ENCODE assay signal across 23 cellular contexts in genomic region chrX:135535077-135535630, GRCh38. TPM values are rescaled to one million over a fixed set of nuclear protein-coding genes. Genes with fewer than 3 reads are reported as not detected.
DNase-seq lines count a peak whose midpoint lies in the region; ATAC-seq, FAIRE-seq and TF ChIP-seq lines count a peak whose summit lies in the region.
"Had no signal": no experiment of that assay in that cellular context is flagged by ENCODE, and none has a peak within 500 bp of the region (broad histone marks: within the 10 kb centered on the region; RNA-seq: fewer than 3 reads in every experiment).

No MANE protein-coding gene starts in this region.

- H2AFZ ChIP-seq in Karpas-422 (ENCODE audit: low read length), result no peak overlapping the region

- H3K27me3 Mint-ChIP-seq in activated T-cell treated with anti-CD3 and anti-CD28 coated beads, Interleukin-2, amount 50 U/mL, for 72 hours (ENCODE audit: low read depth), result peaks cover 12% of the 10 kb centered on the region
- no peaks in the 10 kb centered on the region for H3K27me3 Mint-ChIP-seq in activated T-cell treated with anti-CD3 and anti-CD28 coated beads, Interleukin-2, amount 50 U/mL, for 4 hours (ENCODE audit: low read depth)
- H3K27me3 Mint-ChIP-seq in activated CD4-positive, alpha-beta memory T cell treated with anti-CD3 and anti-CD28 coated beads, Interleukin-2, amount 10 ng/mL, durations not matched to agents 7 days and 5 days, result no peaks in the 10 kb centered on the region

- H3K9ac ChIP-seq in Karpas-422 (ENCODE audit: low read length), result no peak overlapping the region
- H3K9ac ChIP-seq: KMS-11 had no signal

- POLR2A ChIA-PET in activated CD4-positive, alpha-beta memory T cell treated with anti-CD3 and anti-CD28 coated beads, Interleukin-2, amount 10 ng/mL, durations not matched to agents 7 days and 5 days (lab: Charles Lee), result no interaction called here

- H3K27ac ChIP-seq in Karpas-422 (ENCODE audit: low read length), result no peak overlapping the region
- H3K27ac ChIP-seq: KMS-11, ovary, RWPE1, SK-N-MC, thoracic aorta had no signal

- TF ChIP-seq CTCF in mucosa of descending colon (IDR thresholded peaks at IDR 0.05), result no peak

- H3K9me3 ChIP-seq in Karpas-422 (ENCODE audit: low read length) (no peaks in the 10 kb centered on the region), mucosa of descending colon (no peaks in the 10 kb centered on the region)
- H3K9me3 ChIP-seq: ovary, thoracic aorta had no signal

- no peaks in the 10 kb centered on the region for H3K27me3 ChIP-seq in Karpas-422 (ENCODE audit: low read length)
- H3K27me3 ChIP-seq: ovary had no signal

- H3K36me3 ChIP-seq in Karpas-422 (ENCODE audit: insufficient read depth, low read length) (no peaks in the 10 kb centered on the region), mucosa of descending colon (ENCODE audit: low read depth) (no peaks in the 10 kb centered on the region)
- H3K36me3 ChIP-seq: ovary, thoracic aorta had no signal

- peak overlapping the region; percentile 11 for H3K27ac Mint-ChIP-seq in activated T-cell treated with anti-CD3 and anti-CD28 coated beads, Interleukin-2, amount 50 U/mL, for 72 hours
- no peak overlapping the region for H3K27ac Mint-ChIP-seq in activated CD4-positive, alpha-beta memory T cell treated with anti-CD3 and anti-CD28 coated beads, Interleukin-2, amount 10 ng/mL, durations not matched to agents 7 days and 5 days
- H3K27ac Mint-ChIP-seq: T-helper 1 cell treated with Interleukin-12 subunit alpha and Interleukin-12 subunit beta and Interleukin-4 antibody, amounts not matched to agents 30 μg/mL and 1 μg/mL, for 36 hours had no signal

- ATAC-seq in activated T-cell treated with anti-CD3 and anti-CD28 coated beads, Interleukin-2, amount 50 U/mL, for 72 hours (replicated peaks in 1 of 2), result no peak
- ATAC-seq in activated T-cell treated with anti-CD3 and anti-CD28 coated beads, Interleukin-2, amount 50 U/mL, for 4 hours, result no peak
- peak; percentile 79 for ATAC-seq in mucosa of descending colon
- ATAC-seq: activated CD4-positive, CD25-positive, alpha-beta regulatory T cell treated with anti-CD3 and anti-CD28 coated beads, Interleukin-2, amount 50 U/mL, for 24 hours; stimulated activated naive CD8-positive, alpha-beta T cell treated with anti-CD3 and anti-CD28 coated beads, Interleukin-15, Interleukin-2, amounts not matched to agents 100 U/mL and 50 U/mL, for 24 hours had no signal

- no peaks in the 10 kb centered on the region for H4K20me1 ChIP-seq in Karpas-422 (ENCODE audit: insufficient read depth, low read depth, low read length)

- no peak overlapping the region for H3K4me3 Mint-ChIP-seq in activated T-cell treated with anti-CD3 and anti-CD28 coated beads, Interleukin-2, amount 50 U/mL, for 72 hours
- no peak overlapping the region for H3K4me3 Mint-ChIP-seq in activated T-cell treated with anti-CD3 and anti-CD28 coated beads, Interleukin-2, amount 50 U/mL, for 4 hours
- H3K4me3 Mint-ChIP-seq in activated CD4-positive, alpha-beta memory T cell treated with anti-CD3 and anti-CD28 coated beads, Interleukin-2, amount 10 ng/mL, durations not matched to agents 7 days and 5 days, result no peak overlapping the region
- H3K4me3 Mint-ChIP-seq: T-helper 1 cell treated with Interleukin-12 subunit alpha and Interleukin-12 subunit beta and Interleukin-4 antibody, amounts not matched to agents 30 μg/mL and 1 μg/mL, for 36 hours had no signal

- H3K4me2 ChIP-seq in Karpas-422 (ENCODE audit: low read depth, low read length, poor library complexity, severe bottlenecking), result no peak overlapping the region
- H3K4me2 ChIP-seq: KMS-11 had no signal

- no peaks in the 10 kb centered on the region for H3K9me2 ChIP-seq in Karpas-422 (replicated peaks; ENCODE audit: insufficient read depth, low read length)

- H3K4me1 Mint-ChIP-seq in activated T-cell treated with anti-CD3 and anti-CD28 coated beads, Interleukin-2, amount 50 U/mL, for 72 hours (ENCODE audit: low read depth), result peaks cover 17% of the 10 kb centered on the region
- peaks cover 58% of the 10 kb centered on the region for H3K4me1 Mint-ChIP-seq in activated T-cell treated with anti-CD3 and anti-CD28 coated beads, Interleukin-2, amount 50 U/mL, for 4 hours (ENCODE audit: low read depth)
- H3K4me1 Mint-ChIP-seq in activated CD4-positive, alpha-beta memory T cell treated with anti-CD3 and anti-CD28 coated beads, Interleukin-2, amount 10 ng/mL, durations not matched to agents 7 days and 5 days, result peaks cover 26% of the 10 kb centered on the region

- H3K79me2 ChIP-seq in Karpas-422 (ENCODE audit: low read length), result peaks cover 54% of the 10 kb centered on the region

- peak; percentile 89 for FAIRE-seq in colon (lab: Jason Lieb, UNC)
- FAIRE-seq: A204.1, endometrium had no signal

- no peaks in the 10 kb centered on the region for H3K9me3 Mint-ChIP-seq in activated T-cell treated with anti-CD3 and anti-CD28 coated beads, Interleukin-2, amount 50 U/mL, for 72 hours
- no peaks in the 10 kb centered on the region for H3K9me3 Mint-ChIP-seq in activated T-cell treated with anti-CD3 and anti-CD28 coated beads, Interleukin-2, amount 50 U/mL, for 4 hours
- no peaks in the 10 kb centered on the region for H3K9me3 Mint-ChIP-seq in activated CD4-positive, alpha-beta memory T cell treated with anti-CD3 and anti-CD28 coated beads, Interleukin-2, amount 10 ng/mL, durations not matched to agents 7 days and 5 days
- H3K9me3 Mint-ChIP-seq: T-helper 1 cell treated with Interleukin-12 subunit alpha and Interleukin-12 subunit beta and Interleukin-4 antibody, amounts not matched to agents 30 μg/mL and 1 μg/mL, for 36 hours had no signal

- intact Hi-C loops in mucosa of descending colon (cut with DNase I, micrococcal nuclease), result no loop called here

- H3K4me3 ChIP-seq in Karpas-422 (ENCODE audit: low read length) (no peak overlapping the region), mucosa of descending colon (no peak overlapping the region)
- H3K4me3 ChIP-seq: ovary, SK-N-MC, thoracic aorta had no signal

- CTCF ChIA-PET in activated CD4-positive, alpha-beta memory T cell treated with anti-CD3 and anti-CD28 coated beads, Interleukin-2, amount 10 ng/mL, durations not matched to agents 7 days and 5 days (lab: Charles Lee), result no interaction called here

- H3K4me1 ChIP-seq in Karpas-422 (ENCODE audit: low read length) (peaks cover 9% of the 10 kb centered on the region; the same call in 1 of the 2 replicates), mucosa of descending colon (ENCODE audit: low read depth) (peaks cover 4% of the 10 kb centered on the region)

- H3K36me3 Mint-ChIP-seq in activated T-cell treated with anti-CD3 and anti-CD28 coated beads, Interleukin-2, amount 50 U/mL, for 72 hours (ENCODE audit: insufficient read depth in 2 of 2), result peaks cover 3 to 5% of the 10 kb centered on the region in 2 donors
- peaks cover 12% of the 10 kb centered on the region for H3K36me3 Mint-ChIP-seq in activated T-cell treated with anti-CD3 and anti-CD28 coated beads, Interleukin-2, amount 50 U/mL, for 4 hours (ENCODE audit: insufficient read depth)
- H3K36me3 Mint-ChIP-seq in activated CD4-positive, alpha-beta memory T cell treated with anti-CD3 and anti-CD28 coated beads, Interleukin-2, amount 10 ng/mL, durations not matched to agents 7 days and 5 days (ENCODE audit: low read depth), result peaks cover 24% of the 10 kb centered on the region

- no peak for DNase-seq in activated T-cell treated with anti-CD3 and anti-CD28 coated beads, Interleukin-2, amount 50 U/mL, for 72 hours
- DNase-seq in activated T-cell treated with anti-CD3 and anti-CD28 coated beads, Interleukin-2, amount 50 U/mL, for 4 hours, result no peak
- DNase-seq in Karpas-422 (peak; percentile 12), mucosa of descending colon (no peak), HuH-7.5 (ENCODE audit: low spot score) (no peak), EL (no peak)
- DNase-seq in activated CD4-positive, alpha-beta memory T cell treated with anti-CD3 and anti-CD28 coated beads, Interleukin-2, amount 10 ng/mL, durations not matched to agents 7 days and 5 days, result no peak
- DNase-seq: activated T-cell treated with anti-CD3 and anti-CD28 coated beads for 4 hours; amniotic stem cell; DMS153; NCI-H1436 treated with DMSO at 0.1 percent for 48 hours; NCI-H82; ovary; stimulated activated naive CD8-positive, alpha-beta T cell treated with anti-CD3 and anti-CD28 coated beads, Interleukin-15, Interleukin-2, amounts not matched to agents 100 U/mL and 50 U/mL, for 24 hours had no signal

RNA-seq across cellular contexts. Expression of gene INTS6L, which starts 14.7 kb away (rescaled TPM):
- 10 to 100 TPM; 28.6 to 41.3 TPM for total RNA-seq in activated T-cell treated with anti-CD3 and anti-CD28 coated beads, Interleukin-2, amount 50 U/mL, for 72 hours
- 10 to 100 TPM; 12.1 to 14.9 (median 14.8) TPM for total RNA-seq in activated T-cell treated with anti-CD3 and anti-CD28 coated beads, Interleukin-2, amount 50 U/mL, for 4 hours
- total RNA-seq in Karpas-422 (2014; rRNA removed; shearing (Covaris generic); ENCODE audit: low replicate concordance), result 17.7 and 31.1 TPM in 2 replicates
- total RNA-seq in mucosa of descending colon, result 10 to 100 TPM; 14.2 to 19.8 (median 15.0) TPM
- total RNA-seq in activated CD4-positive, alpha-beta memory T cell treated with anti-CD3 and anti-CD28 coated beads, Interleukin-2, amount 10 ng/mL, durations not matched to agents 7 days and 5 days, result 10 to 100 TPM; 25.0 to 29.0 TPM
